In the genomic region with DNA sequence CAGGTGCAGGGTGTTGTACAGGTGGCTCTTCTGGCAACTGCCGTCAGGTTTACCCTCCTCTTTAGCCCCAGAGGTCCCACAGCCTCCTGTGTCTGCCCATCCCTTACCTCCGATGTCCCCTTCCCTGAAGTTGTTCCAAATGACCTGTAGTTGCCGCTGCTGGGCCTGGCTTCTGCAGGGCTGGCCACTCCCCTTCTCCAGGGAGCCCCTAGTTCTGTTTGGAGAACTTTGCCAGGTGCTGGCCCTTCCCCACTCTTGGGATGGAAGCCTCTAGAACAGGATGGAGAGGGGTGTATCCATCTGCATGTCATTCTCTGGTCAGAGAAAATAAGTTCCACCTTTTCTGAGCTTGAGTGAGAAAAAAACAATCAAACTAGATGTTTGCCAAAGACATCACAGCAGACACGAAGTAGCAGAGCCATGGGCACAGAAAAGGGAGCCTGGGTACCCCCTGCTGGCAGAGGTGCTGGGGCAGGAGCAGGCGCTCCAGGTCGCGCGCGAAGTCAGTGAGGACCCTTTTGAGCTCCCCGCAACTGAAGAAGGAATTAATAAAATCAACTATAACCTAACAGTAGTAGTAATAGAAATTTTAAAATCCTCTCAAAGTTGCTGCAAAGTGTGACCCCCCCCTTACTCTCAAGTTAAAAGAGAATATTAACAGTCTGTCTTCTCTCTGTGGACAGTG, we compare ENCODE assay signal across 21 cellular contexts. TPM values are rescaled to one million over a fixed set of nuclear protein-coding genes. Genes with fewer than 3 reads are reported as not detected.
A peak's percentile ranks its signal among the peaks of the same experiment; 100 is the strongest.
DNase-seq lines count a peak whose midpoint lies in the region; ATAC-seq, FAIRE-seq and TF ChIP-seq lines count a peak whose summit lies in the region.
"Had no signal": no experiment of that assay in that cellular context is flagged by ENCODE, and none has a peak within 500 bp of the region (broad histone marks: within the 10 kb centered on the region; RNA-seq: fewer than 3 reads in every experiment).

No MANE protein-coding gene starts in this region.

- peaks cover 2% of the 10 kb centered on the region for H3K36me3 ChIP-seq in left ventricle myocardium inferior
- H3K36me3 ChIP-seq in liver (ENCODE audit: control insufficient read depth in 4 of 4, insufficient read depth in 3 of 4, low read depth in 1 of 4, low read length in 3 of 4), result peaks cover 0 to 4% (median 3%) of the 10 kb centered on the region in 4 donors

- H3K9ac ChIP-seq in liver (ENCODE audit: low read depth in 1 of 2, low read length in 2 of 2), result no peak overlapping the region

- H3K4me3 ChIP-seq in left ventricle myocardium inferior, result no peak overlapping the region
- no peak overlapping the region for H3K4me3 ChIP-seq in cardiac fibroblast (replicated peaks in 1 of 2; ENCODE audit: low read depth in 2 of 2, low read length in 2 of 2)
- no peak overlapping the region for H3K4me3 ChIP-seq in liver (ENCODE audit: low read depth in 1 of 3, low read length in 3 of 3)
- H3K4me3 ChIP-seq: adrenal gland, coronary artery, esophagus muscularis mucosa, right lobe of liver, tibial artery had no signal

- TF ChIP-seq CTCF in left ventricle myocardium inferior (IDR thresholded peaks at IDR 0.05; ENCODE audit: borderline replicate concordance) (peak; percentile 42), cardiac fibroblast (IDR thresholded peaks at IDR 0.05; ENCODE audit: low read depth, low read length) (peak; percentile 20), liver (IDR thresholded peaks at IDR 0.05; ENCODE audit: low read depth, low read length, missing input control) (no peak)

- H3K9me3 ChIP-seq in left ventricle myocardium inferior (replicated peaks), result no peaks in the 10 kb centered on the region
- H3K9me3 ChIP-seq in liver (ENCODE audit: control insufficient read depth in 4 of 4, low read length in 3 of 4), result no peaks in the 10 kb centered on the region
- H3K9me3 ChIP-seq: adrenal gland, right lobe of liver, tibial artery had no signal

- 89% methylated on average over 10 of the region's 10 CpGs for WGBS in liver

- H3K4me1 ChIP-seq in left ventricle myocardium inferior (peaks cover 33% of the 10 kb centered on the region), liver (ENCODE audit: control insufficient read depth in 4 of 4, insufficient read depth in 4 of 4, low read length in 3 of 4) (no peaks in the 10 kb centered on the region)
- H3K4me1 ChIP-seq: right lobe of liver, tibial artery had no signal

- no peak for TF ChIP-seq POLR2A in GM12892 (IDR thresholded peaks at IDR 0.05; ENCODE audit: low read depth, low read length)

- no peaks in the 10 kb centered on the region for H3K27me3 Mint-ChIP-seq in stimulated activated naive CD8-positive, alpha-beta T cell treated with anti-CD3 and anti-CD28 coated beads, Interleukin-15, amount 100 ng/mL, for 72 hours
- H3K27me3 Mint-ChIP-seq: natural killer cell treated with Interleukin-12 subunit alpha and Interleukin-12 subunit beta and Interleukin-15 and Interleukin-18, amount 100 ng/mL, for 72 hours had no signal

- no peaks in the 10 kb centered on the region for H3K4me1 Mint-ChIP-seq in stimulated activated naive CD8-positive, alpha-beta T cell treated with anti-CD3 and anti-CD28 coated beads, Interleukin-15, amount 100 ng/mL, for 72 hours

- TF ChIP-seq RAD21 in liver (IDR thresholded peaks at IDR 0.05), result peak; percentile 8 to 19

- no peaks in the 10 kb centered on the region for H3K9me3 Mint-ChIP-seq in stimulated activated naive CD8-positive, alpha-beta T cell treated with anti-CD3 and anti-CD28 coated beads, Interleukin-15, amount 100 ng/mL, for 72 hours
- H3K9me3 Mint-ChIP-seq: activated T-cell treated with anti-CD3 and anti-CD28 coated beads, Interleukin-2, amount 50 U/mL, for 4 hours; natural killer cell treated with Interleukin-12 subunit alpha and Interleukin-12 subunit beta and Interleukin-15 and Interleukin-18, amount 100 ng/mL, for 72 hours had no signal

- ATAC-seq in stimulated activated naive CD8-positive, alpha-beta T cell treated with anti-CD3 and anti-CD28 coated beads, Interleukin-15, amount 100 ng/mL, for 72 hours, result no peak
- ATAC-seq: activated T-cell treated with anti-CD3 and anti-CD28 coated beads, Interleukin-2, amount 50 U/mL, for 4 hours; left colon; natural killer cell treated with Interleukin-12 subunit alpha and Interleukin-12 subunit beta and Interleukin-15 and Interleukin-18, amount 100 ng/mL, for 72 hours had no signal

- no peaks in the 10 kb centered on the region for H3K27me3 ChIP-seq in left ventricle myocardium inferior (ENCODE audit: low read depth)
- no peaks in the 10 kb centered on the region for H3K27me3 ChIP-seq in liver (ENCODE audit: control insufficient read depth in 4 of 4, insufficient read depth in 4 of 4, low read length in 3 of 4)
- H3K27me3 ChIP-seq: adrenal gland, esophagus muscularis mucosa, right lobe of liver, tibial artery had no signal

- intact Hi-C loops in left ventricle myocardium inferior (cut with micrococcal nuclease), result no loop called here
- intact Hi-C loops in cardiac septum (cut with DNase I), result no loop called here

- no peak overlapping the region for H3K4me3 Mint-ChIP-seq in stimulated activated naive CD8-positive, alpha-beta T cell treated with anti-CD3 and anti-CD28 coated beads, Interleukin-15, amount 100 ng/mL, for 72 hours
- H3K4me3 Mint-ChIP-seq: activated T-cell treated with anti-CD3 and anti-CD28 coated beads, Interleukin-2, amount 50 U/mL, for 4 hours; natural killer cell treated with Interleukin-12 subunit alpha and Interleukin-12 subunit beta and Interleukin-15 and Interleukin-18, amount 100 ng/mL, for 72 hours had no signal

- no peak overlapping the region for H3K27ac Mint-ChIP-seq in stimulated activated naive CD8-positive, alpha-beta T cell treated with anti-CD3 and anti-CD28 coated beads, Interleukin-15, amount 100 ng/mL, for 72 hours
- H3K27ac Mint-ChIP-seq: natural killer cell treated with Interleukin-12 subunit alpha and Interleukin-12 subunit beta and Interleukin-15 and Interleukin-18, amount 100 ng/mL, for 72 hours had no signal

- DNase-seq in left ventricle myocardium inferior (no peak), cardiac septum (ENCODE audit: low spot score) (no peak), cardiac fibroblast (ENCODE audit: low read depth in 2 of 2) (no peak), GM19239 (ENCODE audit: insufficient read length, low spot score) (no peak), GM12892 (ENCODE audit: insufficient read length) (no peak), midbrain (lab: John Stamatoyannopoulos, UW) (no peak)
- DNase-seq in stimulated activated naive CD8-positive, alpha-beta T cell treated with anti-CD3 and anti-CD28 coated beads, Interleukin-15, amount 100 ng/mL, for 72 hours, result no peak
- DNase-seq: activated CD4-positive, alpha-beta T cell treated with anti-CD3 and anti-CD28 coated beads, Interleukin-2, amount 50 U/mL, for 1 hour; activated T-cell treated with anti-CD3 and anti-CD28 coated beads, Interleukin-2, amount 50 U/mL, for 4 hours; left colon; MV-4-11; right lobe of liver; stimulated activated CD4-positive, alpha-beta T cell treated with anti-CD3 and anti-CD28 coated beads, Interleukin-4, amount 100 ng/mL, for 4 hours; T-helper 9 cell; tibial artery had no signal

- H3K27ac ChIP-seq in left ventricle myocardium inferior (replicated peaks) (no peak overlapping the region), liver (ENCODE audit: low read depth in 1 of 2, low read length in 2 of 2) (no peak overlapping the region)
- H3K27ac ChIP-seq: coronary artery, esophagus muscularis mucosa, right lobe of liver, tibial artery had no signal

- no peak for FAIRE-seq in GM19239 (lab: Jason Lieb, UNC)
- no peak for FAIRE-seq in GM12892 (lab: Jason Lieb, UNC)
- FAIRE-seq: H54 had no signal

TF ChIP-seq in liver, 16 proteins besides CTCF, POLR2A, EP300 and RAD21 (continues in another document):
- no peak for TF ChIP-seq HNF4G (IDR thresholded peaks at IDR 0.05)
- TF ChIP-seq JUND (IDR thresholded peaks at IDR 0.05), result no peak
- no peak for TF ChIP-seq FOXA1 (IDR thresholded peaks at IDR 0.05)
- TF ChIP-seq HNF4A (conservative IDR thresholded peaks at IDR 0.05), result no peak
- TF ChIP-seq REST (IDR thresholded peaks at IDR 0.05), result no peak

RNA-seq across cellular contexts. Expression of gene PARVB, which starts 20.2 kb away (rescaled TPM):
- total RNA-seq in left ventricle myocardium inferior (155 TPM), cardiac septum (98.1 TPM), liver (10 to 100 TPM; 14.0 to 55.5 TPM)
- polyA plus RNA-seq in liver, result 10 to 100 TPM in 1 of 2 donors, 1 to 10 TPM in 1; 3.2 to 21.5 TPM
- polyA plus RNA-seq in GM12892 (2012; ENCODE audit: missing spikeins), result 145 TPM

RNA-seq across cellular contexts. Expression of gene SAMM50, which starts 48.7 kb away (rescaled TPM):
- 72.0 TPM for total RNA-seq in left ventricle myocardium inferior
- total RNA-seq in cardiac septum, result 51.0 TPM
- 10 to 100 TPM; 28.4 to 30.1 TPM for total RNA-seq in liver
- polyA plus RNA-seq in liver, result 10 to 100 TPM; 19.2 to 23.6 TPM
- polyA plus RNA-seq in GM12892 (2012; ENCODE audit: missing spikeins), result 43.0 TPM
